In the genomic region with DNA sequence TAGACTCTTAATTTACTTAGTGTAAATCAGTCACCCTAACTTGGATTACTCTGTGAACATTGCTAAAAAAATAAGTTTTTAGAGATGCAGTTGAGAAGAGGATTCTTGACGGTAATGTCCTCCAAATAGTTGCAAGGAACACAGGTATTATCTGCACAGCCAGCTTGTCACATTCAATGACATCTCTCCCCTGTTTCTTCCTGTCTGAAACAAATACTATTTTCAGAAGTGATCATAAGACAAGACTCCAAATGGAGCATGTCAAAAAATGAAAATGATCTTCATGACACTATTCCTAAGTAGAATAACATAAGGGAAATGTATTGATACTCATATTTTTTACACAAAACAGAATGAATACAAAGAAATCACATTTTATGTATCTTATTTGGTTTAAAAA, we compare ENCODE assay signal across 27 cellular contexts.
"Had no signal": no experiment of that assay in that cellular context is flagged by ENCODE, and none has a peak within 500 bp of the region (broad histone marks: within the 10 kb centered on the region; RNA-seq: fewer than 3 reads in every experiment).

No MANE protein-coding gene starts in this region.

- H3K27ac ChIP-seq: colonic mucosa, coronary artery, dorsolateral prefrontal cortex, epithelial cell of prostate, esophagus muscularis mucosa, esophagus squamous epithelium, foreskin keratinocyte, gastrocnemius medialis, gastroesophageal sphincter, heart left ventricle, heart right ventricle had no signal

- H3K27me3 ChIP-seq: colonic mucosa, dorsolateral prefrontal cortex, esophagus muscularis mucosa, esophagus squamous epithelium, foreskin keratinocyte, gastrocnemius medialis, gastroesophageal sphincter, heart left ventricle, heart right ventricle had no signal

- DNase-seq: colonic mucosa; cortex of kidney; dermis blood vessel endothelial cell; dorsolateral prefrontal cortex; effector CD4-positive, alpha-beta T cell; effector CD8-positive, alpha-beta T cell; effector memory CD4-positive, alpha-beta T cell; effector memory CD8-positive, alpha-beta T cell; endodermal cell; erythroblast; esophagus squamous epithelium; foreskin fibroblast; foreskin keratinocyte; foreskin melanocyte; gastrocnemius medialis; glutamatergic neuron; head of caudate nucleus; heart left ventricle; heart right ventricle had no signal

- H3K36me3 ChIP-seq: colonic mucosa, esophagus muscularis mucosa, esophagus squamous epithelium, gastrocnemius medialis, gastroesophageal sphincter, heart left ventricle, heart right ventricle had no signal

- H3K4me1 ChIP-seq: colonic mucosa, esophagus muscularis mucosa, esophagus squamous epithelium, foreskin keratinocyte, gastrocnemius medialis, gastroesophageal sphincter, heart left ventricle, heart right ventricle had no signal

- H3K9me3 ChIP-seq: colonic mucosa, esophagus muscularis mucosa, esophagus squamous epithelium, gastrocnemius medialis, gastroesophageal sphincter, heart left ventricle had no signal

- ATAC-seq: effector memory CD8-positive, alpha-beta T cell; esophagus mucosa; foreskin keratinocyte; gastrocnemius medialis; gastroesophageal sphincter; heart left ventricle; heart right ventricle had no signal

- H3K4me3 ChIP-seq: colonic mucosa, coronary artery, dorsolateral prefrontal cortex, esophagus muscularis mucosa, esophagus squamous epithelium, gastrocnemius medialis, gastroesophageal sphincter, heart left ventricle, heart right ventricle had no signal

- FAIRE-seq: colon, endometrium, endothelial cell of umbilical vein had no signal
